Comparison of ENCODE assay signal across 9 cellular contexts in genomic region chr1:192849442-192849841, GRCh38.
"Had no signal": no experiment of that assay in that cellular context is flagged by ENCODE, and none has a peak within 500 bp of the region (broad histone marks: within the 10 kb centered on the region; RNA-seq: fewer than 3 reads in every experiment).

No MANE protein-coding gene starts in this region.

- H3K4me3 ChIP-seq: GM23338 had no signal

- H2AFZ ChIP-seq: GM23338 had no signal

- H3K4me2 ChIP-seq: GM23338, KMS-11 had no signal

- H3K9ac ChIP-seq: KMS-11 had no signal

- ATAC-seq: GM23338, HepG2 had no signal

- H3K27ac ChIP-seq: HL-60, KMS-11 had no signal

- FAIRE-seq: H1, H54, HepG2 had no signal

- DNase-seq: H9, HCEC 1CT, KBM-7 had no signal
